In the genomic region with DNA sequence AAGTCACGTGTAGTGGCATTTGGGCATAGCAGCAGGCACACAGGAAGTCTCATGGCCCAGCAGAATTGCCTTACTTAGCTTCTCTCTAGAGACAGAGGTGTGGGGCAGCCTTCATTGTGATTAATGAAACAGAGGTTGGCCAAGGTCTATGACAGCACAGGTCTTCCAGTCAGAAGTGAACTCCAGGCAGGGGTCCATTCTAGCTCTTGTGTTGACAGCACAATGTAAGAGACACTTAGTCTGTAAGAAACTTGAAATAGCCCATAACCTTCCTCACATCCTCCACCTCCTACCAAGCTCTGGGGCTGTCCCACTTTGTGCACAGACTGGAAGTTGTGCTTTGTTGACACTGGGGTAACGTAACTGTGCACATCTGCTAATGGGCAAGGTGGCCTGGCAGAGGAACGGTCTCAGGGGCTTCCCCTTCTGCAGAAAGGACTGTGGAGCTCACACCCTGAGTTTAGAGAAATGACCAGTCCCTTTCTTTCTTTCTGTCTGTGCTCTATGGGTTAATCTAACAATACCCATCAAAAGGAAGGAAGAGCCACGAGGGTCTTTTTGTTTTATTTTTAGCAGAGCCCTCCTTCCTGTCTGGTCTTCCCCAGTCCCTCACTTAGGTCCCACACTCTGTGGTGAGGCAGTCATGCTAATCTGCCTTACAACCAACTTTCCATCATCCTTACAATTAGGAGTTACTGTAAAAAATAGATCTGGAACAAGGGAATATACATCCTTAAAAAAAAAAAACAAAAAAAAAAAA, we compare ENCODE assay signal across 1 cellular context.
TF ChIP-seq lines count a peak whose summit lies in the region.

No MANE protein-coding gene starts in this region.

TF ChIP-seq in GM12878, 131 proteins besides CTCF, POLR2A, EP300 and RAD21 (continued from another document and continues in another):
- TF ChIP-seq BHLHE40 (IDR thresholded peaks at IDR 0.05; ENCODE audit: borderline replicate concordance in 1 of 2, low read depth in 2 of 2, low read length in 1 of 2) (peak; percentile 8 to 58; a peak in 1 of 4 replicates), ZBTB11 (CRISPR knock-in tag; IDR thresholded peaks at IDR 0.05) (no peak), SMARCA5 (IDR thresholded peaks at IDR 0.05) (no peak), SIN3A (IDR thresholded peaks at IDR 0.05; ENCODE audit: low read depth, low read length) (no peak), ZNF274 (IDR thresholded peaks at IDR 0.05; ENCODE audit: insufficient read depth, insufficient read length) (no peak), CBX5 (IDR thresholded peaks at IDR 0.05; ENCODE audit: low read depth) (no peak), LARP7 (IDR thresholded peaks at IDR 0.05) (0 out of 2 replicates have a peak, but pooled peaks have one; percentile 37), MEF2B (IDR thresholded peaks at IDR 0.05; ENCODE audit: partially characterized antibody, poor library complexity, severe bottlenecking) (peak; percentile 33), NR2C1 (IDR thresholded peaks at IDR 0.05) (no peak), PML (IDR thresholded peaks at IDR 0.05; ENCODE audit: low read length) (peak; percentile 49; the same call in 1 of the 2 replicates), MYC (IDR thresholded peaks at IDR 0.05; ENCODE audit: insufficient read depth, insufficient read length, insufficient replicate concordance, low read length, severe bottlenecking) (no peak), EED (IDR thresholded peaks at IDR 0.05; ENCODE audit: low read depth) (peak; percentile 79), RBBP5 (conservative IDR thresholded peaks at IDR 0.05) (no peak), RB1 (IDR thresholded peaks at IDR 0.05; ENCODE audit: borderline replicate concordance) (no peak), BCL11A (IDR thresholded peaks at IDR 0.05; ENCODE audit: low read depth, low read length) (no peak), E2F4 (IDR thresholded peaks at IDR 0.05; ENCODE audit: low read depth, low read length) (no peak), BRCA1 (IDR thresholded peaks at IDR 0.05; ENCODE audit: low read depth, low read length) (no peak), SRF (IDR thresholded peaks at IDR 0.05; ENCODE audit: low read depth in 2 of 2, low read length in 2 of 2) (0 out of 4 replicates have a peak, but pooled peaks of 1 of the 2 experiments have one; percentile 28), CREB1 (IDR thresholded peaks at IDR 0.05; ENCODE audit: low read depth) (no peak), ETV6 (conservative IDR thresholded peaks at IDR 0.05 in 1 of 2, IDR thresholded peaks at IDR 0.05 in 1 of 2; ENCODE audit: borderline replicate concordance in 1 of 2, low read depth in 1 of 2) (peak in 1 of 2 experiments; percentile 74; a peak in 1 of 4 replicates), RUNX3 (IDR thresholded peaks at IDR 0.05; ENCODE audit: low read length) (peak; percentile 70; the same call in 1 of the 2 replicates), FOXK2 (IDR thresholded peaks at IDR 0.05) (peak; percentile 25; the same call in 1 of the 2 replicates), ATF3 (IDR thresholded peaks at IDR 0.05; ENCODE audit: borderline replicate concordance, extremely low read depth, low read depth, low read length) (no peak), PAX5 (IDR thresholded peaks at IDR 0.05; ENCODE audit: borderline replicate concordance, low read depth, low read length) (no peak), YBX1 (IDR thresholded peaks at IDR 0.05) (no peak), NFIC (IDR thresholded peaks at IDR 0.05; ENCODE audit: low read depth, low read length) (peak; percentile 30; the same call in 1 of the 2 replicates), CHD1 (IDR thresholded peaks at IDR 0.05; ENCODE audit: low read depth, low read length) (no peak), MXI1 (IDR thresholded peaks at IDR 0.05; ENCODE audit: low read depth, low read length) (no peak), NFYA (IDR thresholded peaks at IDR 0.05; ENCODE audit: borderline replicate concordance, low read depth, low read length) (no peak), IKZF2 (IDR thresholded peaks at IDR 0.05) (peak in 1 of 2 experiments; percentile 22; a peak in 1 of 4 replicates), YY1 (IDR thresholded peaks at IDR 0.05; ENCODE audit: low read depth, low read length) (no peak), HDAC6 (IDR thresholded peaks at IDR 0.05; ENCODE audit: unreplicated experiment) (no peak), MEF2A (IDR thresholded peaks at IDR 0.05; ENCODE audit: insufficient read depth, low read depth, low read length) (no peak), IKZF1 (conservative IDR thresholded peaks at IDR 0.05) (no peak), KAT2A (conservative IDR thresholded peaks at IDR 0.05; ENCODE audit: control insufficient read depth, low read depth, low read length) (no peak), HDAC2 (IDR thresholded peaks at IDR 0.05) (no peak), JUNB (IDR thresholded peaks at IDR 0.05) (peak; percentile 21), CBX3 (IDR thresholded peaks at IDR 0.05; ENCODE audit: borderline replicate concordance, low read depth) (no peak), USF1 (IDR thresholded peaks at IDR 0.05; ENCODE audit: borderline replicate concordance, extremely low read length, insufficient read depth, low read depth, low read length) (no peak), TCF7 (IDR thresholded peaks at IDR 0.05; ENCODE audit: borderline replicate concordance) (no peak), BCLAF1 (IDR thresholded peaks at IDR 0.05) (no peak), EGR1 (IDR thresholded peaks at IDR 0.05; ENCODE audit: borderline replicate concordance in 1 of 2, low read depth in 2 of 2, low read length in 2 of 2) (no peak)
- TF ChIP-seq, protein P1, sequence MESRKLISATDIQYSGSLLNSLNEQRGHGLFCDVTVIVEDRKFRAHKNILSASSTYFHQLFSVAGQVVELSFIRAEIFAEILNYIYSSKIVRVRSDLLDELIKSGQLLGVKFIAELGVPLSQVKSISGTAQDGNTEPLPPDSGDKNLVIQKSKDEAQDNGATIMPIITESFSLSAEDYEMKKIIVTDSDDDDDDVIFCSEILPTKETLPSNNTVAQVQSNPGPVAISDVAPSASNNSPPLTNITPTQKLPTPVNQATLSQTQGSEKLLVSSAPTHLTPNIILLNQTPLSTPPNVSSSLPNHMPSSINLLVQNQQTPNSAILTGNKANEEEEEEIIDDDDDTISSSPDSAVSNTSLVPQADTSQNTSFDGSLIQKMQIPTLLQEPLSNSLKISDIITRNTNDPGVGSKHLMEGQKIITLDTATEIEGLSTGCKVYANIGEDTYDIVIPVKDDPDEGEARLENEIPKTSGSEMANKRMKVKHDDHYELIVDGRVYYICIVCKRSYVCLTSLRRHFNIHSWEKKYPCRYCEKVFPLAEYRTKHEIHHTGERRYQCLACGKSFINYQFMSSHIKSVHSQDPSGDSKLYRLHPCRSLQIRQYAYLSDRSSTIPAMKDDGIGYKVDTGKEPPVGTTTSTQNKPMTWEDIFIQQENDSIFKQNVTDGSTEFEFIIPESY (IDR thresholded peaks at IDR 0.05): no peak
- TF ChIP-seq, protein P2, sequence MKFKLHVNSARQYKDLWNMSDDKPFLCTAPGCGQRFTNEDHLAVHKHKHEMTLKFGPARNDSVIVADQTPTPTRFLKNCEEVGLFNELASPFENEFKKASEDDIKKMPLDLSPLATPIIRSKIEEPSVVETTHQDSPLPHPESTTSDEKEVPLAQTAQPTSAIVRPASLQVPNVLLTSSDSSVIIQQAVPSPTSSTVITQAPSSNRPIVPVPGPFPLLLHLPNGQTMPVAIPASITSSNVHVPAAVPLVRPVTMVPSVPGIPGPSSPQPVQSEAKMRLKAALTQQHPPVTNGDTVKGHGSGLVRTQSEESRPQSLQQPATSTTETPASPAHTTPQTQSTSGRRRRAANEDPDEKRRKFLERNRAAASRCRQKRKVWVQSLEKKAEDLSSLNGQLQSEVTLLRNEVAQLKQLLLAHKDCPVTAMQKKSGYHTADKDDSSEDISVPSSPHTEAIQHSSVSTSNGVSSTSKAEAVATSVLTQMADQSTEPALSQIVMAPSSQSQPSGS (IDR thresholded peaks at IDR 0.05; ENCODE audit: low read length): no peak
- TF ChIP-seq, protein P3, sequence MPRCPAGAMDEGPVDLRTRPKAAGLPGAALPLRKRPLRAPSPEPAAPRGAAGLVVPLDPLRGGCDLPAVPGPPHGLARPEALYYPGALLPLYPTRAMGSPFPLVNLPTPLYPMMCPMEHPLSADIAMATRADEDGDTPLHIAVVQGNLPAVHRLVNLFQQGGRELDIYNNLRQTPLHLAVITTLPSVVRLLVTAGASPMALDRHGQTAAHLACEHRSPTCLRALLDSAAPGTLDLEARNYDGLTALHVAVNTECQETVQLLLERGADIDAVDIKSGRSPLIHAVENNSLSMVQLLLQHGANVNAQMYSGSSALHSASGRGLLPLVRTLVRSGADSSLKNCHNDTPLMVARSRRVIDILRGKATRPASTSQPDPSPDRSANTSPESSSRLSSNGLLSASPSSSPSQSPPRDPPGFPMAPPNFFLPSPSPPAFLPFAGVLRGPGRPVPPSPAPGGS (IDR thresholded peaks at IDR 0.05; ENCODE audit: borderline replicate concordance, insufficient read depth, low read depth, low read length, poor library complexity, severe bottlenecking): peak; percentile 66
- TF ChIP-seq, protein P4, sequence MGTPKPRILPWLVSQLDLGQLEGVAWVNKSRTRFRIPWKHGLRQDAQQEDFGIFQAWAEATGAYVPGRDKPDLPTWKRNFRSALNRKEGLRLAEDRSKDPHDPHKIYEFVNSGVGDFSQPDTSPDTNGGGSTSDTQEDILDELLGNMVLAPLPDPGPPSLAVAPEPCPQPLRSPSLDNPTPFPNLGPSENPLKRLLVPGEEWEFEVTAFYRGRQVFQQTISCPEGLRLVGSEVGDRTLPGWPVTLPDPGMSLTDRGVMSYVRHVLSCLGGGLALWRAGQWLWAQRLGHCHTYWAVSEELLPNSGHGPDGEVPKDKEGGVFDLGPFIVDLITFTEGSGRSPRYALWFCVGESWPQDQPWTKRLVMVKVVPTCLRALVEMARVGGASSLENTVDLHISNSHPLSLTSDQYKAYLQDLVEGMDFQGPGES (IDR thresholded peaks at IDR 0.05): no peak
